In the genomic region with DNA sequence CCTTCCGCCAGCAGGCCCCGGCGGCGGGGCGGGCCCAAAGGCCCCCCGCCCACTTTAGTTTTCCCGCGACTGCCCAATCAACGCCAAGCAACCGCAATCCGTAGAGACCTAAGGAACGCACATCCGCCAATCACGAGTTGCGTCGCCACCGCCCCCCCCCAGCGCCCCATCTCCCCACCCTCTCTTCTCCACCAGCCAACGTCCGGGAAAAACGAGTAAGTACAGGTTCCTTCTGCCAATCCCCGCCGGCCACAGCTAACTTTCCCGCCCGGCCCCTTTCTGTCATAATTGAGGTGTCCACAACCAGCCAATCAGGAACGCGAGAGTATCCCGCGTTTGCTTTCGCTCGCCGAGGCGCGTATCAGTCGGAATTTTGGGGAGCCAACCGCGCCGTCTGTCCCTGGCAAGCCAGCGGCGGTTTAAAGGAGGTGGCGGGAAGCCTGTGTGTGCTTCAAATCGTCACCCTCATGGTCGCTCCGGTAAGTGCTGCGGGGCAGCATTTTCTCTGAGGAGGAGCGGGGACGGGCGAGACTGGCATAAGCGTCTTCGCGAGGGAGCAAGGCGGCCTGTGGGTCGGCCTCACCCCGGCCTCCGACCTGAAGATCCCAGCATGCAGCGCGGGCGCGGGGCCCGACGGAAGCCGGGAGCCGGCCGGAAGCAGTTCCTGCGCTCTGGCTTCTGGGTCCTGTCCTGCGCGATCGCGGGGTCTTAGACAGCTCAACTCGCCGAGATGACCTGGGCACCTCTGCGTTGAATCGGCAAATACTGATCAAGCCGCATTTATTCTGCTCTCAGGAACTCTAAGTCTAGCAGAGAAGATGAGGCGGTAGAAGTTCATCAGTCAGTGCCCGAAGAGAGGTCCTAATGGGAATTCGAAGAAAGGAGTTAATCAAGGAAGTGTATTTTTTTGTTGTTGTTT, we compare ENCODE assay signal across 1 cellular context.
TF ChIP-seq lines count a peak whose summit lies in the region.

A gene with protein sequence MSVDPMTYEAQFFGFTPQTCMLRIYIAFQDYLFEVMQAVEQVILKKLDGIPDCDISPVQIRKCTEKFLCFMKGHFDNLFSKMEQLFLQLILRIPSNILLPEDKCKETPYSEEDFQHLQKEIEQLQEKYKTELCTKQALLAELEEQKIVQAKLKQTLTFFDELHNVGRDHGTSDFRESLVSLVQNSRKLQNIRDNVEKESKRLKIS (plus strand): TSS at position 361 of the 919 bp plus-strand sequence. CDS start 2,297 bp downstream, outside the sequence.

TF ChIP-seq in H1, 55 proteins besides CTCF, POLR2A, EP300 and RAD21 (continued from another document):
- TF ChIP-seq TCF12 (IDR thresholded peaks at IDR 0.05; ENCODE audit: low read depth, low read length) (no peak), TBP (IDR thresholded peaks at IDR 0.05; ENCODE audit: low read depth, low read length) (peak; percentile 90)
